Comparison of ENCODE assay signal across 9 cellular contexts in the genomic region with DNA sequence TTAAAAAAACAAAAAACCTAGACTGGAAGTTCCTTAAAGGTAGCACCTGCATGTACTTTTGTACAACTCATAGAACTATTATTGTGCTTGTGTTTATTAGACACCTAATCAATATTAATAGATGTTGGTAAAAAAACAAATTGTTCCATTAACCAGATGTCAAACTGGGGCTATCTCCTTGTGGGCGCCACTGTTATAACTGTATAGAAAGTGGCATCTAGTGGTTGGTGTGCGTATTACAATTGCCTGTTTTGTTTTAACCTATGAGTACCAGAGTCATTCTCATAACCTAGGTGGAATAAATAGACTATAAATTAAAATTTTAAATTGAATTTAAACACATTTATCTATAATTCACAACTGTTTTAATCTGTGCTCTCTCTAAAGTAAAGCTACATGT.
DNase-seq lines count a peak whose midpoint lies in the region; ATAC-seq, FAIRE-seq and TF ChIP-seq lines count a peak whose summit lies in the region.
"Had no signal": no experiment of that assay in that cellular context is flagged by ENCODE, and none has a peak within 500 bp of the region (broad histone marks: within the 10 kb centered on the region; RNA-seq: fewer than 3 reads in every experiment).

No MANE protein-coding gene starts in this region.

- H3K27me3 ChIP-seq in colonic mucosa (no peaks in the 10 kb centered on the region), neural progenitor cell (no peaks in the 10 kb centered on the region)
- H3K27me3 ChIP-seq: SJSA1 had no signal

- DNase-seq in D721Med (ENCODE audit: insufficient read length, low spot score) (no peak), NCI-H446 treated with DMSO at 0.1 percent for 48 hours (lab: John Stamatoyannopoulos, UW) (peak; percentile 15), colonic mucosa (peak; percentile 24), neural progenitor cell (ENCODE audit: low spot score) (peak; percentile 61), SHP77 treated with DMSO at 0.1 percent for 48 hours (lab: John Stamatoyannopoulos, UW) (no peak)
- DNase-seq in activated T-cell treated with anti-CD3 and anti-CD28 coated beads, Interleukin-2, amount 50 U/mL, for 24 hours = no peak

- H3K4me3 Mint-ChIP-seq in neural progenitor cell = no peak overlapping the region
- no peak overlapping the region for H3K4me3 Mint-ChIP-seq in activated T-cell treated with anti-CD3 and anti-CD28 coated beads, Interleukin-2, amount 50 U/mL, for 24 hours

- no peaks in the 10 kb centered on the region for H3K27me3 Mint-ChIP-seq in neural progenitor cell (ENCODE audit: insufficient read depth, low read depth)
- H3K27me3 Mint-ChIP-seq in activated T-cell treated with anti-CD3 and anti-CD28 coated beads, Interleukin-2, amount 50 U/mL, for 24 hours = peaks cover 6% of the 10 kb centered on the region

- no peaks in the 10 kb centered on the region for H4K20me1 ChIP-seq in neural progenitor cell (ENCODE audit: low read depth)

- intact Hi-C loops in colonic mucosa (cut with DNase I) = no loop called here

- no peak for FAIRE-seq in D721Med (lab: Jason Lieb, UNC)

- no peak overlapping the region for H3K27ac Mint-ChIP-seq in neural progenitor cell
- H3K27ac Mint-ChIP-seq in activated T-cell treated with anti-CD3 and anti-CD28 coated beads, Interleukin-2, amount 50 U/mL, for 24 hours = no peak overlapping the region

- H3K27ac ChIP-seq in colonic mucosa (no peak overlapping the region), neural progenitor cell (no peak overlapping the region)
- H3K27ac ChIP-seq: SJSA1 had no signal

- H3K9me3 ChIP-seq in colonic mucosa (no peaks in the 10 kb centered on the region), neural progenitor cell (ENCODE audit: low read depth) (no peaks in the 10 kb centered on the region)
- H3K9me3 ChIP-seq: SJSA1 had no signal

- ATAC-seq in GM19035 (IDR thresholded peaks at IDR 0.05; ENCODE audit: unreplicated experiment) (peak; percentile 95), HG03139 (IDR thresholded peaks at IDR 0.05; ENCODE audit: unreplicated experiment) (peak; percentile 81)

- peaks cover 56% of the 10 kb centered on the region for H3K36me3 Mint-ChIP-seq in neural progenitor cell
- no peaks in the 10 kb centered on the region for H3K36me3 Mint-ChIP-seq in activated T-cell treated with anti-CD3 and anti-CD28 coated beads, Interleukin-2, amount 50 U/mL, for 24 hours (ENCODE audit: low read depth)

- no peaks in the 10 kb centered on the region for H3K4me1 Mint-ChIP-seq in neural progenitor cell
- no peaks in the 10 kb centered on the region for H3K4me1 Mint-ChIP-seq in activated T-cell treated with anti-CD3 and anti-CD28 coated beads, Interleukin-2, amount 50 U/mL, for 24 hours (ENCODE audit: low read depth)

- peak; percentile 54 for TF ChIP-seq CTCF in D721Med (IDR thresholded peaks at IDR 0.05; ENCODE audit: insufficient read depth, missing control alignments)
- TF ChIP-seq CTCF in colonic mucosa (IDR thresholded peaks at IDR 0.05) = peak; percentile 69
- TF ChIP-seq CTCF in neural progenitor cell (IDR thresholded peaks at IDR 0.05) = peak; percentile 77

- peaks cover 29% of the 10 kb centered on the region for H3K9me3 Mint-ChIP-seq in neural progenitor cell
- no peaks in the 10 kb centered on the region for H3K9me3 Mint-ChIP-seq in activated T-cell treated with anti-CD3 and anti-CD28 coated beads, Interleukin-2, amount 50 U/mL, for 24 hours

- H3K79me2 ChIP-seq in neural progenitor cell (ENCODE audit: low read depth) = no peaks in the 10 kb centered on the region

- H3K4me3 ChIP-seq in colonic mucosa = no peak overlapping the region
- no peak overlapping the region for H3K4me3 ChIP-seq in neural progenitor cell
- H3K4me3 ChIP-seq: SJSA1 had no signal

- no peak overlapping the region for H3K4me2 ChIP-seq in neural progenitor cell

- H3K36me3 ChIP-seq in colonic mucosa = no peaks in the 10 kb centered on the region
- no peaks in the 10 kb centered on the region for H3K36me3 ChIP-seq in neural progenitor cell
- H3K36me3 ChIP-seq: SJSA1 had no signal

- no peaks in the 10 kb centered on the region for H3F3A ChIP-seq in neural progenitor cell (ENCODE audit: low read depth)

- no peak overlapping the region for H2AFZ ChIP-seq in neural progenitor cell (replicated peaks)

- H3K9ac ChIP-seq in colonic mucosa (ENCODE audit: low read depth in 2 of 2, low read length in 2 of 2) (no peak overlapping the region), neural progenitor cell (no peak overlapping the region)

- H3K4me1 ChIP-seq in colonic mucosa = no peaks in the 10 kb centered on the region
- H3K4me1 ChIP-seq in neural progenitor cell = no peaks in the 10 kb centered on the region
- H3K4me1 ChIP-seq: SJSA1 had no signal

Comparison
In these comparisons a context has a peak if more than half of its experiments do, and no peak if none do; other contexts are left out.
1. DNase-seq: peak in NCI-H446 treated with DMSO at 0.1 percent for 48 hours (single experiment), colonic mucosa (single experiment) and neural progenitor cell (single experiment); none in D721Med (single experiment), activated T-cell treated with anti-CD3 and anti-CD28 coated beads, Interleukin-2, amount 50 U/mL, for 24 hours (single experiment) and SHP77 treated with DMSO at 0.1 percent for 48 hours (single experiment).
2. Peak in every context shown above with its lines, with median percentiles within 50 percentile points of each other: CTCF ChIP-seq.